In the genomic region with DNA sequence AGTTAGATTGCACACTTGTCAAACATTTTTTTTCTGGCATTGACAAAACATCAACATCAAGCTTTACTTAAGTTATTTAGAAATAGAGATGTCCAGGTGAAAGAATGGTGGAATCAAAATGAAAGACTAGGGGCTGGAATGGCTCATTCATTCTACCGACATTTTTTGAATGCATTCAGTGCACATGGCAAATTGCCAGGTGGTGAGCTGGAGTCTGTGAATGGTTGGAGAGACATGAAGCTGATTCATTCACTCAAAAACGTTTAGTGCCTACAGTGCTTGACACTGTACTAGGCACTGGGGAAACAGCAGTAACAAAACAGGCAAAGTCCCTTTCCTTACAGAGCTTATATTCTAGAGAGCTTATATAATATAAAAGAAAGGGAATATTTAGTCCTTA, we compare ENCODE assay signal across 14 cellular contexts.
DNase-seq lines count a peak whose midpoint lies in the region; ATAC-seq and TF ChIP-seq lines count a peak whose summit lies in the region.
"Had no signal": no experiment of that assay in that cellular context is flagged by ENCODE, and none has a peak within 500 bp of the region (broad histone marks: within the 10 kb centered on the region; RNA-seq: fewer than 3 reads in every experiment).

No MANE protein-coding gene starts in this region.

- H3K4me1 Mint-ChIP-seq in type B pancreatic cell (ENCODE audit: unreplicated experiment) (no peaks in the 10 kb centered on the region), natural killer cell (no peaks in the 10 kb centered on the region)
- H3K4me1 Mint-ChIP-seq: H9 had no signal

- H3K36me3 ChIP-seq in GM23248 (ENCODE audit: low read depth), result no peaks in the 10 kb centered on the region
- H3K36me3 ChIP-seq: SJSA1 had no signal

- H3K79me2 ChIP-seq in GM23248 (ENCODE audit: insufficient read depth), result no peaks in the 10 kb centered on the region

- peak; percentile 0 for DNase-seq in AG10803 (ENCODE audit: low read depth)
- peak; percentile 2 for DNase-seq in GM23248
- DNase-seq in RWPE1 (ENCODE audit: low spot score), result peak; percentile 1
- peak; percentile 0 for DNase-seq in fibroblast of pulmonary artery (ENCODE audit: low read depth)
- DNase-seq in activated gamma-delta T cell treated with Interleukin-2 at 50 U/mL for 16 hours, result no peak
- DNase-seq in type B pancreatic cell (ENCODE audit: extremely low spot score, unreplicated experiment), result no peak
- DNase-seq in natural killer cell, result no peak
- DNase-seq: CD8-positive, alpha-beta T cell; H9; NCI-H2171 treated with DMSO at 0.1 percent for 48 hours; NCI-H524 had no signal

- no peaks in the 10 kb centered on the region for H3K27me3 ChIP-seq in GM23248 (replicated peaks; ENCODE audit: insufficient read depth)
- H3K27me3 ChIP-seq: SJSA1 had no signal

- H3K9ac ChIP-seq in GM23248, result no peak overlapping the region

- ATAC-seq in HG03520 (IDR thresholded peaks at IDR 0.05; ENCODE audit: unreplicated experiment) (no peak), natural killer cell (no peak)
- ATAC-seq: CD8-positive, alpha-beta T cell had no signal

- in situ Hi-C loops in GM23248 (cut with MboI), result no loop called here

- CTCF ChIA-PET in RWPE1 (lab: Yijun Ruan, JAX), result no interaction called here

- H3K4me3 Mint-ChIP-seq in type B pancreatic cell (no peak overlapping the region), natural killer cell (no peak overlapping the region)
- H3K4me3 Mint-ChIP-seq: CD8-positive, alpha-beta T cell; H9; IgD-negative memory B cell had no signal

- H3K4me1 ChIP-seq in GM23248 (ENCODE audit: insufficient read depth), result no peaks in the 10 kb centered on the region
- H3K4me1 ChIP-seq: SJSA1 had no signal

- POLR2A ChIA-PET in RWPE1 (lab: Yijun Ruan, JAX; ENCODE audit: low non-redundant PET), result no interaction called here

- H2AFZ ChIP-seq in GM23248, result no peak overlapping the region

- H3K4me3 ChIP-seq in AG10803 (ENCODE audit: low read length), result no peak overlapping the region
- no peak overlapping the region for H3K4me3 ChIP-seq in GM23248
- no peak overlapping the region for H3K4me3 ChIP-seq in fibroblast of pulmonary artery (replicated peaks; ENCODE audit: low read depth, low read length)
- H3K4me3 ChIP-seq: SJSA1 had no signal

- no peak overlapping the region for H3K4me2 ChIP-seq in GM23248 (ENCODE audit: unreplicated experiment)

- H3K36me3 Mint-ChIP-seq in type B pancreatic cell (no peaks in the 10 kb centered on the region), natural killer cell (no peaks in the 10 kb centered on the region)
- H3K36me3 Mint-ChIP-seq: CD8-positive, alpha-beta T cell had no signal

- TF ChIP-seq CTCF in AG10803 (conservative IDR thresholded peaks at IDR 0.05; ENCODE audit: low read length), result no peak
- TF ChIP-seq CTCF in RWPE1 (conservative IDR thresholded peaks at IDR 0.05; ENCODE audit: low read depth), result no peak
- no peak for TF ChIP-seq CTCF in fibroblast of pulmonary artery (IDR thresholded peaks at IDR 0.05; ENCODE audit: low read length, missing control alignments)
- TF ChIP-seq CTCF in type B pancreatic cell (conservative IDR thresholded peaks at IDR 0.05), result no peak
- TF ChIP-seq CTCF in natural killer cell (IDR thresholded peaks at IDR 0.05), result no peak

- 40 to 45% methylated on average over 2 of the region's 2 CpGs for WGBS in GM23248 (ENCODE audit: low coverage in 1 of 2, low lambda C conversion rate in 2 of 2, missing lambda C conversion rate in 2 of 2), 2 experiments

- H3K9me2 ChIP-seq in GM23248 (ENCODE audit: insufficient read depth), result no peaks in the 10 kb centered on the region

- H4K20me1 ChIP-seq in GM23248 (ENCODE audit: insufficient read depth), result no peaks in the 10 kb centered on the region

- H3K27ac ChIP-seq in GM23248, result no peak overlapping the region
- no peak overlapping the region for H3K27ac ChIP-seq in RWPE1
- H3K27ac ChIP-seq: SJSA1 had no signal

- no peaks in the 10 kb centered on the region for H3K9me3 ChIP-seq in GM23248 (ENCODE audit: low read depth)
- H3K9me3 ChIP-seq: SJSA1 had no signal

- intact Hi-C loops in natural killer cell (cut with micrococcal nuclease), result no loop called here

- H3F3A ChIP-seq in GM23248 (ENCODE audit: insufficient read depth), result no peaks in the 10 kb centered on the region

- H3K27ac Mint-ChIP-seq in type B pancreatic cell (no peak overlapping the region), natural killer cell (no peak overlapping the region)
- H3K27ac Mint-ChIP-seq: CD8-positive, alpha-beta T cell; H9; IgD-negative memory B cell had no signal

- H3K9me3 Mint-ChIP-seq in type B pancreatic cell, result no peaks in the 10 kb centered on the region
- no peaks in the 10 kb centered on the region for H3K9me3 Mint-ChIP-seq in natural killer cell
- H3K9me3 Mint-ChIP-seq: CD8-positive, alpha-beta T cell; IgD-negative memory B cell had no signal

- H3K27me3 Mint-ChIP-seq in type B pancreatic cell, result no peaks in the 10 kb centered on the region
- peaks cover 2 to 7% of the 10 kb centered on the region in 2 donors for H3K27me3 Mint-ChIP-seq in natural killer cell (ENCODE audit: low read depth in 2 of 2)
- H3K27me3 Mint-ChIP-seq: IgD-negative memory B cell had no signal

Comparison
In these comparisons a context has a peak if more than half of its experiments do, and no peak if none do; other contexts are left out.
1. DNase-seq: peak in AG10803 (single experiment), GM23248 (single experiment), RWPE1 (single experiment) and fibroblast of pulmonary artery (single experiment); none in activated gamma-delta T cell treated with Interleukin-2 at 50 U/mL for 16 hours (single experiment), type B pancreatic cell (single experiment) and natural killer cell (single experiment).